In genomic region chr6:29509711-29510110, GRCh38 we compare ENCODE assay signal across 22 cellular contexts. TPM values are rescaled to one million over a fixed set of nuclear protein-coding genes. Genes with fewer than 3 reads are reported as not detected.
DNase-seq lines count a peak whose midpoint lies in the region; ATAC-seq and TF ChIP-seq lines count a peak whose summit lies in the region.
"Had no signal": no experiment of that assay in that cellular context is flagged by ENCODE, and none has a peak within 500 bp of the region (broad histone marks: within the 10 kb centered on the region; RNA-seq: fewer than 3 reads in every experiment).

No MANE protein-coding gene starts in this region.

- H3K9me3 ChIP-seq in mammary epithelial cell (replicated peaks; ENCODE audit: insufficient read depth, low read length) (no peaks in the 10 kb centered on the region), endodermal cell (ENCODE audit: control insufficient read depth, low read length) (no peaks in the 10 kb centered on the region)
- H3K9me3 ChIP-seq: HAP-1 had no signal

- no peaks in the 10 kb centered on the region for H3K36me3 ChIP-seq in mammary epithelial cell (ENCODE audit: insufficient read depth, low read length)
- H3K36me3 ChIP-seq in endodermal cell (ENCODE audit: control insufficient read depth, insufficient read depth, low read length), result no peaks in the 10 kb centered on the region
- no peaks in the 10 kb centered on the region for H3K36me3 ChIP-seq in brain microvascular endothelial cell (replicated peaks)
- H3K36me3 ChIP-seq: HAP-1 had no signal

- no peak overlapping the region for H3K4me2 ChIP-seq in mammary epithelial cell (ENCODE audit: insufficient read depth, low read depth, low read length)

- H3K27me3 ChIP-seq in mammary epithelial cell (ENCODE audit: insufficient read depth, low read length) (peaks cover 9% of the 10 kb centered on the region), endodermal cell (ENCODE audit: control insufficient read depth, insufficient read depth, low read length, poor library complexity, severe bottlenecking) (no peaks in the 10 kb centered on the region), brain microvascular endothelial cell (replicated peaks) (no peaks in the 10 kb centered on the region)

- H2AFZ ChIP-seq in mammary epithelial cell (ENCODE audit: low read depth, low read length), result no peak overlapping the region
- H2AFZ ChIP-seq: GM23248 had no signal

- H3K27me3 Mint-ChIP-seq in MCF 10A (ENCODE audit: insufficient read depth, unreplicated experiment), result peaks cover 50% of the 10 kb centered on the region
- no peaks in the 10 kb centered on the region for H3K27me3 Mint-ChIP-seq in endodermal cell (ENCODE audit: insufficient read depth)
- H3K27me3 Mint-ChIP-seq in osteocyte (ENCODE audit: unreplicated experiment), result peaks cover 5% of the 10 kb centered on the region

- dilution Hi-C loops in mammary epithelial cell (cut with HindIII; ENCODE audit: low sequenced_read_pairs), result no loop called here

- ATAC-seq in HG03196 (IDR thresholded peaks at IDR 0.05; ENCODE audit: unreplicated experiment), result peak; percentile 19
- ATAC-seq in Right ventricle myocardium inferior, result no peak

- H3K4me1 Mint-ChIP-seq in MCF 10A (ENCODE audit: insufficient read depth, unreplicated experiment), result no peaks in the 10 kb centered on the region
- no peaks in the 10 kb centered on the region for H3K4me1 Mint-ChIP-seq in endodermal cell
- no peaks in the 10 kb centered on the region for H3K4me1 Mint-ChIP-seq in osteocyte (ENCODE audit: unreplicated experiment)

- no peak overlapping the region for H3K27ac ChIP-seq in mammary epithelial cell (ENCODE audit: insufficient read depth, low read depth, low read length)
- H3K27ac ChIP-seq in endodermal cell (ENCODE audit: low read depth, low read length), result no peak overlapping the region
- no peak overlapping the region for H3K27ac ChIP-seq in brain microvascular endothelial cell
- H3K27ac ChIP-seq: GM23248, HL-60 had no signal

- POLR2A ChIA-PET in MCF 10A (lab: Yijun Ruan, JAX), result no interaction called here

- intact Hi-C loops in MCF 10A (cut with micrococcal nuclease) (no loop called here), mammary epithelial cell (cut with micrococcal nuclease) (loop anchor here (2.0 kb wide), 1 partner anchor 83 kb away; no protein-coding TSS in a partner anchor), posterior cingulate gyrus (cut with DNase I) (no loop called here), Right ventricle myocardium inferior (cut with DNase I) (no loop called here)

- H3K9ac ChIP-seq in mammary epithelial cell (ENCODE audit: insufficient read depth, low read length), result no peak overlapping the region
- H3K9ac ChIP-seq in endodermal cell (ENCODE audit: extremely low read depth, low read length, poor library complexity, severe bottlenecking), result no peak overlapping the region
- H3K9ac ChIP-seq: GM23248 had no signal

- in situ Hi-C loops in mammary epithelial cell (cut with MboI; ENCODE audit: low sequenced_read_pairs in 2 of 2) (no loop called here), brain microvascular endothelial cell (cut with HindIII; ENCODE audit: low pct_ligation_motif_present, low sequenced_read_pairs) (no loop called here)

- H3K79me2 ChIP-seq in mammary epithelial cell (ENCODE audit: insufficient read depth, low read length), result no peaks in the 10 kb centered on the region

- H3K4me3 ChIP-seq in mammary epithelial cell (replicated peaks in 1 of 3; ENCODE audit: insufficient read depth in 1 of 3, low read depth in 2 of 3, low read length in 3 of 3) (no peak overlapping the region), endodermal cell (ENCODE audit: low read length) (no peak overlapping the region), brain microvascular endothelial cell (ENCODE audit: low read depth, low read length) (no peak overlapping the region)
- H3K4me3 ChIP-seq: GM23248, HAP-1 had no signal

- H3K4me3 Mint-ChIP-seq in MCF 10A (ENCODE audit: unreplicated experiment) (no peak overlapping the region), endodermal cell (no peak overlapping the region), osteocyte (ENCODE audit: unreplicated experiment) (no peak overlapping the region)
- H3K4me3 Mint-ChIP-seq: HFFc6 had no signal

- TF ChIP-seq CTCF in MCF 10A (IDR thresholded peaks at IDR 0.05; ENCODE audit: unreplicated experiment) (no peak), mammary epithelial cell (conservative IDR thresholded peaks at IDR 0.05 in 1 of 2, IDR thresholded peaks at IDR 0.05 in 1 of 2; ENCODE audit: extremely low read depth in 1 of 2, insufficient read depth in 1 of 2, low read depth in 1 of 2, low read length in 2 of 2) (no peak), endodermal cell (conservative IDR thresholded peaks at IDR 0.05) (no peak), osteocyte (IDR thresholded peaks at IDR 0.05) (no peak), brain microvascular endothelial cell (IDR thresholded peaks at IDR 0.05; ENCODE audit: low read depth, low read length, missing control alignments) (no peak)

- H3K27ac Mint-ChIP-seq in MCF 10A (ENCODE audit: low read depth, unreplicated experiment) (peak overlapping the region; percentile 14), endodermal cell (no peak overlapping the region), osteocyte (ENCODE audit: unreplicated experiment) (no peak overlapping the region)
- H3K27ac Mint-ChIP-seq: HFFc6 had no signal

- H3K36me3 Mint-ChIP-seq in MCF 10A (ENCODE audit: insufficient read depth, unreplicated experiment) (no peaks in the 10 kb centered on the region), endodermal cell (ENCODE audit: low read depth) (no peaks in the 10 kb centered on the region), osteocyte (ENCODE audit: unreplicated experiment) (no peaks in the 10 kb centered on the region)

- WGBS in mammary epithelial cell (ENCODE audit: low coverage, missing lambda C conversion rate), result 80% methylated on average over 9 of the region's 9 CpGs
- 88 to 100% methylated on average over 4 to 9 of the region's 9 CpGs for WGBS in endodermal cell (ENCODE audit: insufficient coverage in 1 of 2, insufficient read length in 1 of 2), 2 experiments

- BruUV-seq in MCF 10A (replicated peaks; lab: Mats Ljungman, UMichigan), result no TSS peak
- no TSS peak for BruUV-seq in mammary epithelial cell (replicated peaks; lab: Mats Ljungman, UMichigan)

- no peak for DNase-seq in MCF 10A (ENCODE audit: unreplicated experiment)
- no peak for DNase-seq in mammary epithelial cell
- DNase-seq in endodermal cell, result peak; percentile 32
- DNase-seq in osteocyte (ENCODE audit: extremely low spot score, unreplicated experiment), result peak; percentile 53
- DNase-seq in posterior cingulate gyrus, result no peak
- DNase-seq in brain microvascular endothelial cell, result no peak
- DNase-seq in Right ventricle myocardium inferior (ENCODE audit: missing footprints), result no peak
- DNase-seq: Calu3, DMS79 treated with DMSO at 0.1 percent for 48 hours, GF-D8, GM23248, HFFc6, NCI-H1092 treated with DMSO at 0.1 percent for 48 hours, NCI-H1436 treated with DMSO at 0.1 percent for 48 hours, NCI-H187 treated with DMSO at 0.1 percent for 48 hours, NCI-H446 treated with DMSO at 0.1 percent for 48 hours, NCI-H526 had no signal

- H4K20me1 ChIP-seq in mammary epithelial cell (ENCODE audit: insufficient read depth, low read length), result no peaks in the 10 kb centered on the region

- CTCF ChIA-PET in MCF 10A (lab: Yijun Ruan, JAX), result no interaction called here
- CTCF ChIA-PET in mammary epithelial cell (lab: Charles Lee; ENCODE audit: low non-redundant PET), result no interaction called here

- H3K4me1 ChIP-seq in mammary epithelial cell (ENCODE audit: insufficient read depth, low read length), result no peaks in the 10 kb centered on the region
- H3K4me1 ChIP-seq in endodermal cell (ENCODE audit: control insufficient read depth, insufficient read depth, low read length), result no peaks in the 10 kb centered on the region
- H3K4me1 ChIP-seq: HAP-1 had no signal

- H3K9me3 Mint-ChIP-seq in MCF 10A (ENCODE audit: unreplicated experiment) (no peaks in the 10 kb centered on the region), endodermal cell (no peaks in the 10 kb centered on the region), osteocyte (ENCODE audit: unreplicated experiment) (no peaks in the 10 kb centered on the region)

RNA-seq across cellular contexts. Expression of gene MAS1L, which starts 22.0 kb away (rescaled TPM):
- total RNA-seq in MCF 10A (2022), result not detected in 2 replicates
- not detected for total RNA-seq in mammary epithelial cell
- not detected for polyA plus RNA-seq in mammary epithelial cell
- polyA minus RNA-seq in mammary epithelial cell, result not detected
- total RNA-seq in endodermal cell, result not detected
- polyA plus RNA-seq in endodermal cell (2013, experiment 1 of 2), result not detected
- not detected for polyA plus RNA-seq in endodermal cell (2013, experiment 2 of 2)
- total RNA-seq in osteocyte, result not detected in 2 replicates
- total RNA-seq in Right ventricle myocardium inferior, result not detected
- total RNA-seq: Calu3, GM23248, HFFc6, SK-MEL-5 had no signal
- polyA plus RNA-seq: BJ, GM23248 had no signal

RNA-seq across cellular contexts. Expression of gene UBD, which starts 49.8 kb away (rescaled TPM):
- total RNA-seq in MCF 10A (2022) (not detected in 2 replicates), mammary epithelial cell (not detected), endodermal cell (not detected), osteocyte (not detected in 2 replicates), Right ventricle myocardium inferior (not detected)
- not detected for polyA plus RNA-seq in mammary epithelial cell
- polyA minus RNA-seq in mammary epithelial cell, result not detected
- 0.21 TPM for polyA plus RNA-seq in endodermal cell (2013, experiment 1 of 2)
- polyA plus RNA-seq in endodermal cell (2013, experiment 2 of 2), result not detected
- total RNA-seq: GM23248, HFFc6, SK-MEL-5 had no signal
- polyA plus RNA-seq: BJ, GM23248 had no signal

RNA-seq across cellular contexts. Expression of gene OR2H1, which starts 52.8 kb away (rescaled TPM):
- not detected in 2 replicates for total RNA-seq in MCF 10A (2022)
- total RNA-seq in mammary epithelial cell, result not detected
- not detected for polyA plus RNA-seq in mammary epithelial cell
- not detected for polyA minus RNA-seq in mammary epithelial cell
- not detected for total RNA-seq in endodermal cell
- polyA plus RNA-seq in endodermal cell (2013, experiment 1 of 2), result not detected
- not detected for polyA plus RNA-seq in endodermal cell (2013, experiment 2 of 2)
- total RNA-seq in osteocyte, result not detected in 2 replicates
- not detected for total RNA-seq in Right ventricle myocardium inferior
- total RNA-seq: Calu3, GM23248, HFFc6, SK-MEL-5 had no signal
- polyA plus RNA-seq: BJ, GM23248 had no signal

RNA-seq across cellular contexts. Expression of gene OR11A1, which starts 52.8 kb away (rescaled TPM):
- not detected in 2 replicates for total RNA-seq in MCF 10A (2022)
- total RNA-seq in mammary epithelial cell, result not detected
- not detected for polyA plus RNA-seq in mammary epithelial cell
- not detected for polyA minus RNA-seq in mammary epithelial cell
- not detected for total RNA-seq in endodermal cell
- not detected for polyA plus RNA-seq in endodermal cell (2013, experiment 1 of 2)
- polyA plus RNA-seq in endodermal cell (2013, experiment 2 of 2), result not detected
- total RNA-seq in osteocyte, result not detected in 2 replicates
- total RNA-seq in Right ventricle myocardium inferior, result not detected
- total RNA-seq: Calu3, GM23248, HFFc6, SK-MEL-5 had no signal
- polyA plus RNA-seq: BJ, GM23248 had no signal

Comparison
In these comparisons a context has a peak if more than half of its experiments do, and no peak if none do; other contexts are left out.
1. DNase-seq: peak in endodermal cell (single experiment) and osteocyte (single experiment); none in MCF 10A (single experiment), mammary epithelial cell (single experiment), posterior cingulate gyrus (0 of 10), brain microvascular endothelial cell (single experiment) and Right ventricle myocardium inferior (single experiment).